In genomic region chr3:103048371-103048722, GRCh38 we compare ENCODE assay signal across 13 cellular contexts.
DNase-seq lines count a peak whose midpoint lies in the region; ATAC-seq lines count a peak whose summit lies in the region.
"Had no signal": no experiment of that assay in that cellular context is flagged by ENCODE, and none has a peak within 500 bp of the region (broad histone marks: within the 10 kb centered on the region; RNA-seq: fewer than 3 reads in every experiment).

No MANE protein-coding gene starts in this region.

- ATAC-seq in GM18508 (IDR thresholded peaks at IDR 0.05; ENCODE audit: insufficient read depth, unreplicated experiment) (peak; percentile 68), HG03565 (IDR thresholded peaks at IDR 0.05; ENCODE audit: unreplicated experiment) (peak; percentile 70), GM21447 (IDR thresholded peaks at IDR 0.05; ENCODE audit: unreplicated experiment) (no peak)
- ATAC-seq: activated T-helper 17 cell treated with anti-CD3 and anti-CD28 coated beads, Interleukin-2, amount 50 U/mL, for 72 hours had no signal

- no peak overlapping the region for H3K4me3 ChIP-seq in skeletal muscle cell (ENCODE audit: low read depth, low read length)
- H3K4me3 ChIP-seq: neural progenitor cell, stomach had no signal

- DNase-seq in astrocyte of the hippocampus (ENCODE audit: low read depth, low spot score) (peak; percentile 45), skeletal muscle cell (ENCODE audit: low read depth) (peak; percentile 34), NCI-H1105 (lab: John Stamatoyannopoulos, UW) (no peak), NCI-H1092 (lab: John Stamatoyannopoulos, UW) (no peak), NCI-H1930 (lab: John Stamatoyannopoulos, UW) (no peak)
- DNase-seq: DMS 273 treated with DMSO at 0.1 percent for 48 hours, HFFc6, stomach had no signal

Comparison
In these comparisons a context has a peak if more than half of its experiments do, and no peak if none do; other contexts are left out.
1. DNase-seq: peak in astrocyte of the hippocampus (single experiment) and skeletal muscle cell (single experiment); none in NCI-H1105 (single experiment), NCI-H1092 (single experiment) and NCI-H1930 (0 of 2).